12 cellular contexts compared by ENCODE assay signal in the genomic region with DNA sequence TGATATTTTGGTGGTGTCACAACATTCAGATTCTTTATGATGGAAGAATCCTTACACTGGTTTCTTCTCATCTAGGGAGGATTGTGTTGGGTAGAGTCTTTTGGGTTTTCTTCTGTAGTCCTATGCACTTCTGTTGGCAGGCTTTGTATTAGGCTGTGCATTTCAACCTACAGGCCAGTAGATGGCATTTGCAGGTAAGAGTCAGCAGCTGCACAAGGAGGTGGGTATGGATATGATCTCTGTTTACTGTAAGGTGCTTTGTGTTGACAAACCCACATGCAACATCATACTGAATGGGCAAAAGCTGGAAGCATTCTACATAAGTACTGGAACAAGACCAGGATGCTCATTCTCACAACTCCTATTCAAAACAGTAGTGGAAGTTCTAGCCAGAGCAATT.
A peak's percentile ranks its signal among the peaks of the same experiment; 100 is the strongest.
DNase-seq lines count a peak whose midpoint lies in the region; ATAC-seq and TF ChIP-seq lines count a peak whose summit lies in the region.
"Had no signal": no experiment of that assay in that cellular context is flagged by ENCODE, and none has a peak within 500 bp of the region (broad histone marks: within the 10 kb centered on the region; RNA-seq: fewer than 3 reads in every experiment).

No MANE protein-coding gene starts in this region.

- no peak overlapping the region for H3K27ac ChIP-seq in DND-41 (ENCODE audit: low read length)
- no peak overlapping the region for H3K27ac ChIP-seq in vagina
- H3K27ac ChIP-seq: heart left ventricle, right atrium auricular region had no signal

- no peak overlapping the region for H3K4me3 ChIP-seq in DND-41 (ENCODE audit: low read depth in 1 of 2, low read length in 2 of 2)
- no peak overlapping the region for H3K4me3 ChIP-seq in vagina
- H3K4me3 ChIP-seq: heart left ventricle, right atrium auricular region had no signal

- H3K9me3 Mint-ChIP-seq in natural killer cell: peaks cover 4 to 9% of the 10 kb centered on the region in 2 donors

- no peak for TF ChIP-seq POLR2A in vagina (IDR thresholded peaks at IDR 0.05)

- intact Hi-C loops in natural killer cell (cut with micrococcal nuclease): no loop called here
- intact Hi-C loops in vagina (cut with DNase I): no loop called here

- H3K9me3 ChIP-seq in DND-41 (ENCODE audit: insufficient read depth, low read length, severe bottlenecking) (no peaks in the 10 kb centered on the region), vagina (peaks cover 4% of the 10 kb centered on the region)

- H3K27ac Mint-ChIP-seq in natural killer cell: no peak overlapping the region
- H3K27ac Mint-ChIP-seq: stimulated activated naive CD8-positive, alpha-beta T cell treated with anti-CD3 and anti-CD28 coated beads, Interleukin-15, Interleukin-2, amounts not matched to agents 100 ng/mL and 50 ng/mL, for 24 hours had no signal

- H3K27me3 Mint-ChIP-seq in natural killer cell (ENCODE audit: low read depth in 2 of 2): no peaks in the 10 kb centered on the region
- H3K27me3 Mint-ChIP-seq: stimulated activated naive CD8-positive, alpha-beta T cell treated with anti-CD3 and anti-CD28 coated beads, Interleukin-15, Interleukin-2, amounts not matched to agents 100 ng/mL and 50 ng/mL, for 24 hours had no signal

- H3K4me3 Mint-ChIP-seq in natural killer cell: no peak overlapping the region
- H3K4me3 Mint-ChIP-seq: stimulated activated naive CD8-positive, alpha-beta T cell treated with anti-CD3 and anti-CD28 coated beads, Interleukin-15, Interleukin-2, amounts not matched to agents 100 ng/mL and 50 ng/mL, for 24 hours had no signal

- no peaks in the 10 kb centered on the region for H3K27me3 ChIP-seq in DND-41 (ENCODE audit: insufficient read depth, low read length, poor library complexity)
- H3K27me3 ChIP-seq in vagina: no peaks in the 10 kb centered on the region
- H3K27me3 ChIP-seq: heart left ventricle, right atrium auricular region had no signal

- H3K4me1 ChIP-seq in DND-41 (ENCODE audit: insufficient read depth, low read length): no peaks in the 10 kb centered on the region
- no peaks in the 10 kb centered on the region for H3K4me1 ChIP-seq in vagina
- H3K4me1 ChIP-seq: heart left ventricle, right atrium auricular region had no signal

- no peaks in the 10 kb centered on the region for H3K4me1 Mint-ChIP-seq in natural killer cell

- ATAC-seq in DND-41 (ENCODE audit: insufficient read depth, low read depth): 0 out of 3 replicates have a peak, but pooled peaks have one; percentile 48
- peak; percentile 59 for ATAC-seq in HG03432 (IDR thresholded peaks at IDR 0.05; ENCODE audit: unreplicated experiment)
- ATAC-seq in natural killer cell: no peak
- ATAC-seq in GM19455 (IDR thresholded peaks at IDR 0.05; ENCODE audit: unreplicated experiment): no peak
- ATAC-seq: heart left ventricle had no signal

- H3K36me3 Mint-ChIP-seq in natural killer cell: no peaks in the 10 kb centered on the region

- no peak for DNase-seq in DND-41
- peak; percentile 21 for DNase-seq in RPMI7951 (ENCODE audit: low read depth)
- DNase-seq in glomerular visceral epithelial cell (ENCODE audit: extremely low spot score): peak; percentile 11
- DNase-seq in natural killer cell: no peak
- DNase-seq in vagina (ENCODE audit: extremely low spot score in 2 of 2): no peak
- no peak for DNase-seq in NCI-H1694 (lab: John Stamatoyannopoulos, UW)
- DNase-seq: heart left ventricle, T1000 had no signal

- no peaks in the 10 kb centered on the region for H3K79me2 ChIP-seq in DND-41 (ENCODE audit: insufficient read depth, low read length)

- H4K20me1 ChIP-seq in DND-41 (ENCODE audit: insufficient read depth, low read length): no peaks in the 10 kb centered on the region

- H3K36me3 ChIP-seq in DND-41 (ENCODE audit: insufficient read depth, low read length): no peaks in the 10 kb centered on the region
- no peaks in the 10 kb centered on the region for H3K36me3 ChIP-seq in vagina
- H3K36me3 ChIP-seq: heart left ventricle, right atrium auricular region had no signal

- H3K9ac ChIP-seq in DND-41 (ENCODE audit: low read depth, low read length): no peak overlapping the region

- peak; percentile 55 for TF ChIP-seq CTCF in DND-41 (IDR thresholded peaks at IDR 0.05; ENCODE audit: borderline replicate concordance, extremely low read depth, low read length, poor library complexity, severe bottlenecking)
- TF ChIP-seq CTCF in natural killer cell (IDR thresholded peaks at IDR 0.05): no peak
- TF ChIP-seq CTCF in vagina (IDR thresholded peaks at IDR 0.05): no peak

- H2AFZ ChIP-seq in DND-41 (ENCODE audit: low read depth, low read length): no peak overlapping the region

- H3K4me2 ChIP-seq in DND-41 (ENCODE audit: insufficient read depth, low read length): no peak overlapping the region

Comparison
In these comparisons a context has a peak if more than half of its experiments do, and no peak if none do; other contexts are left out.
1. ATAC-seq: peak in DND-41 (single experiment) and HG03432 (single experiment); none in natural killer cell (0 of 3) and GM19455 (single experiment).
2. DNase-seq: peak in RPMI7951 (single experiment) and glomerular visceral epithelial cell (single experiment); none in DND-41 (single experiment), natural killer cell (single experiment), vagina (0 of 2) and NCI-H1694 (single experiment).